19 cellular contexts compared by ENCODE assay signal in genomic region chr17:5919104-5919503, GRCh38.
DNase-seq lines count a peak whose midpoint lies in the region; ATAC-seq and TF ChIP-seq lines count a peak whose summit lies in the region.
"Had no signal": no experiment of that assay in that cellular context is flagged by ENCODE, and none has a peak within 500 bp of the region (broad histone marks: within the 10 kb centered on the region; RNA-seq: fewer than 3 reads in every experiment).

No MANE protein-coding gene starts in this region.

- no peak for ATAC-seq in gastrocnemius medialis
- ATAC-seq in GM19328 (IDR thresholded peaks at IDR 0.05; ENCODE audit: unreplicated experiment) = no peak
- no peak for ATAC-seq in HG02642 (IDR thresholded peaks at IDR 0.05; ENCODE audit: poor library complexity, unreplicated experiment)

- no peak for TF ChIP-seq POLR2A in gastrocnemius medialis (IDR thresholded peaks at IDR 0.05)

- no peaks in the 10 kb centered on the region for H3K9me3 Mint-ChIP-seq in neural crest cell

- DNase-seq in NT2/D1 (ENCODE audit: low read depth, low spot score) = peak; percentile 63
- peak; percentile 49 for DNase-seq in iPS DF 4.7 (ENCODE audit: extremely low read depth, low spot score)
- DNase-seq in neural crest cell (ENCODE audit: low read depth, low spot score) = no peak
- DNase-seq in gastrocnemius medialis = no peak
- DNase-seq in activated effector memory CD4-positive, alpha-beta T cell treated with anti-CD3 and anti-CD28 coated beads, Interleukin-2, amount 50 U/mL, for 16 hours = no peak
- DNase-seq: 8988T, COR-L47, GF-D8, IMR-90, NCI-H1436, NCI-H2029, NCI-H345, NCI-H524 treated with DMSO at 0.1 percent for 48 hours, PC-9 had no signal

- H3K27me3 Mint-ChIP-seq in neural crest cell (ENCODE audit: low read depth) = no peaks in the 10 kb centered on the region

- H3K27me3 ChIP-seq in NT2/D1 (ENCODE audit: insufficient read depth, insufficient read length) (no peaks in the 10 kb centered on the region), gastrocnemius medialis (no peaks in the 10 kb centered on the region)

- peak overlapping the region; percentile 8; the same call in 1 of the 2 replicates for H3K9ac ChIP-seq in ES-I3 (ENCODE audit: low read depth, low read length)
- H3K9ac ChIP-seq in NT2/D1 (ENCODE audit: insufficient read length, low read depth) = peak overlapping the region; percentile 26

- no peak for TF ChIP-seq CTCF in neural crest cell (conservative IDR thresholded peaks at IDR 0.05)
- no peak for TF ChIP-seq CTCF in gastrocnemius medialis (IDR thresholded peaks at IDR 0.05 in 4 of 5, conservative IDR thresholded peaks at IDR 0.05 in 1 of 5)

- H3K36me3 ChIP-seq in ES-I3 (ENCODE audit: insufficient read depth, low read length) (no peaks in the 10 kb centered on the region), NT2/D1 (ENCODE audit: insufficient read depth, insufficient read length, low read length) (no peaks in the 10 kb centered on the region), gastrocnemius medialis (no peaks in the 10 kb centered on the region)

- intact Hi-C loops in gastrocnemius medialis (cut with DNase I; ENCODE audit: low total_unique reads) = no loop called here

- no peak overlapping the region for H3K27ac ChIP-seq in gastrocnemius medialis
- H3K27ac ChIP-seq: PC-9, RWPE1 had no signal

- H3K27ac Mint-ChIP-seq in neural crest cell (ENCODE audit: unreplicated experiment) = peak overlapping the region; percentile 87
- H3K27ac Mint-ChIP-seq: B cell had no signal

- H3K4me1 ChIP-seq in ES-I3 (ENCODE audit: insufficient read depth, low read length) = peaks cover 22% of the 10 kb centered on the region
- H3K4me1 ChIP-seq in NT2/D1 (ENCODE audit: insufficient read depth, insufficient read length) = peaks cover 4% of the 10 kb centered on the region
- no peaks in the 10 kb centered on the region for H3K4me1 ChIP-seq in gastrocnemius medialis

- peaks cover 26% of the 10 kb centered on the region for H3K4me1 Mint-ChIP-seq in neural crest cell
- H3K4me1 Mint-ChIP-seq: B cell had no signal

- H3K4me3 ChIP-seq in NT2/D1 (ENCODE audit: insufficient read length, low read depth) (no peak overlapping the region), gastrocnemius medialis (no peak overlapping the region)
- H3K4me3 ChIP-seq: PC-9 had no signal

- in situ Hi-C loops in gastrocnemius medialis (cut with MboI; ENCODE audit: low sequenced_read_pairs in 4 of 4) = loop anchor here in 1 of 4 donors (25.0 kb wide), 1 partner anchor 107 kb away; no protein-coding TSS in a partner anchor

- H3K36me3 Mint-ChIP-seq in neural crest cell (ENCODE audit: low read depth) = no peaks in the 10 kb centered on the region

- peak overlapping the region; percentile 9 for H3K4me3 Mint-ChIP-seq in neural crest cell
- H3K4me3 Mint-ChIP-seq: B cell had no signal

- H3K9me3 ChIP-seq in ES-I3 (ENCODE audit: control insufficient read depth, insufficient read depth, low read length) = no peaks in the 10 kb centered on the region; the same call in 1 of the 2 replicates
- no peaks in the 10 kb centered on the region for H3K9me3 ChIP-seq in NT2/D1 (ENCODE audit: insufficient read depth, low read length)
- H3K9me3 ChIP-seq in gastrocnemius medialis = no peaks in the 10 kb centered on the region

Comparison
In these comparisons a context has a peak if more than half of its experiments do, and no peak if none do; other contexts are left out.
1. DNase-seq: peak in NT2/D1 (single experiment) and iPS DF 4.7 (single experiment); none in neural crest cell (single experiment), gastrocnemius medialis (0 of 2) and activated effector memory CD4-positive, alpha-beta T cell treated with anti-CD3 and anti-CD28 coated beads, Interleukin-2, amount 50 U/mL, for 16 hours (single experiment).